Comparison of ENCODE assay signal across 8 cellular contexts in the genomic region with DNA sequence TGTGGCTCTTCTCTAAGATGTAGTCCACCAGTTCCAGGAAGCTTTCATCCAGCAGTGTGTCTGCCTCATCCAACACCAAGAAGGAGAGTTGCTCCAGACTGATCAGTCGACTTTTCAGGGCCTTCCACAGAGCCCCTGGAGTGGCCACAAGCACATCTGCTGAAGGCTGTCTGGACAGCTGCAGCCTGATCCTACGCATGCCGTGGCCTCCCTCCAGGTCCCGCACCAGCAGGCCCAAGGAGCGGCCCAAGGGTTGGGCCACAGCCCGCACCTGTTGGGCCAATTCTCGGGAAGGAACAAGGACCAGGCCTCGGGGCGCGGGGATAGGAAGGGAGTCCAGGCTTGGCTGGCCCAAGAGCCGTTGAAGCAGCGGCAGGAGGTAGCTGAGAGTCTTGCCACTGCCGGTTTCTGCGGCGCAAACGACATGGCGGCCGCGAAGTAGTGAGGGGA. TPM values are rescaled to one million over a fixed set of nuclear protein-coding genes. Genes with fewer than 3 reads are reported as not detected.
DNase-seq lines count a peak whose midpoint lies in the region; ATAC-seq and TF ChIP-seq lines count a peak whose summit lies in the region.

No MANE protein-coding gene starts in this region.

- peak; percentile 8 for ATAC-seq in HG02678 (IDR thresholded peaks at IDR 0.05; ENCODE audit: unreplicated experiment)
- peak in 1 of 2 donors; percentile 3 for ATAC-seq in activated T-cell treated with anti-CD3 and anti-CD28 coated beads, Interleukin-2, amount 50 U/mL, for 72 hours (replicated peaks in 1 of 2)
- peak in 1 of 2 donors; percentile 2 for ATAC-seq in stimulated activated naive B cell treated with anti-CD40 and anti-IgM and Interleukin-4, amounts not matched to agents 10 μg/mL and 1 μg/mL and 100 μg/mL, for 72 hours (replicated peaks)

- no peaks in the 10 kb centered on the region for H3K9me3 ChIP-seq in BE2C

- no peak for DNase-seq in BE2C
- no peak for DNase-seq in activated T-cell treated with anti-CD3 and anti-CD28 coated beads, Interleukin-2, amount 50 U/mL, for 72 hours
- DNase-seq in stimulated activated naive B cell treated with anti-CD40 and anti-IgM and Interleukin-4, amounts not matched to agents 10 μg/mL and 1 μg/mL and 100 μg/mL, for 72 hours = no peak
- no peak for DNase-seq in NCI-H526 (lab: John Stamatoyannopoulos, UW)
- DNase-seq in Kasumi-1 (lab: John Stamatoyannopoulos, UW) = no peak
- DNase-seq in GM20000 (ENCODE audit: low spot score) = no peak

- H3K4me3 Mint-ChIP-seq in activated T-cell treated with anti-CD3 and anti-CD28 coated beads, Interleukin-2, amount 50 U/mL, for 72 hours = peak overlapping the region; percentile 99
- H3K4me3 Mint-ChIP-seq in stimulated activated naive B cell treated with anti-CD40 and anti-IgM and Interleukin-4, amounts not matched to agents 10 μg/mL and 1 μg/mL and 100 μg/mL, for 72 hours = peak overlapping the region; percentile 85 to 95

- peak overlapping the region; percentile 89 for H3K27ac Mint-ChIP-seq in activated T-cell treated with anti-CD3 and anti-CD28 coated beads, Interleukin-2, amount 50 U/mL, for 72 hours
- peak overlapping the region; percentile 97 for H3K27ac Mint-ChIP-seq in stimulated activated naive B cell treated with anti-CD40 and anti-IgM and Interleukin-4, amounts not matched to agents 10 μg/mL and 1 μg/mL and 100 μg/mL, for 72 hours

- no peaks in the 10 kb centered on the region for H3K27me3 ChIP-seq in BE2C

- peaks cover 37% of the 10 kb centered on the region for H3K4me1 Mint-ChIP-seq in activated T-cell treated with anti-CD3 and anti-CD28 coated beads, Interleukin-2, amount 50 U/mL, for 72 hours (ENCODE audit: low read depth)
- H3K4me1 Mint-ChIP-seq in stimulated activated naive B cell treated with anti-CD40 and anti-IgM and Interleukin-4, amounts not matched to agents 10 μg/mL and 1 μg/mL and 100 μg/mL, for 72 hours = peaks cover 10 to 30% of the 10 kb centered on the region in 2 donors

- no peak for TF ChIP-seq CTCF in BE2C (IDR thresholded peaks at IDR 0.05; ENCODE audit: low read depth, low read length)
- no peak for TF ChIP-seq CTCF in GM20000 (IDR thresholded peaks at IDR 0.05; ENCODE audit: extremely low read depth, missing control alignments)

- peaks cover 3 to 6% of the 10 kb centered on the region in 2 donors for H3K36me3 Mint-ChIP-seq in activated T-cell treated with anti-CD3 and anti-CD28 coated beads, Interleukin-2, amount 50 U/mL, for 72 hours (ENCODE audit: insufficient read depth in 2 of 2)
- peaks cover 18 to 21% of the 10 kb centered on the region in 2 donors for H3K36me3 Mint-ChIP-seq in stimulated activated naive B cell treated with anti-CD40 and anti-IgM and Interleukin-4, amounts not matched to agents 10 μg/mL and 1 μg/mL and 100 μg/mL, for 72 hours

- H3K4me3 ChIP-seq in BE2C (ENCODE audit: low read depth, low read length) = peak overlapping the region; percentile 95
- H3K4me3 ChIP-seq in iPS-11a (ENCODE audit: low read depth, low read length) = peak overlapping the region; percentile 97

- no peaks in the 10 kb centered on the region for H3K9me3 Mint-ChIP-seq in activated T-cell treated with anti-CD3 and anti-CD28 coated beads, Interleukin-2, amount 50 U/mL, for 72 hours
- H3K9me3 Mint-ChIP-seq in stimulated activated naive B cell treated with anti-CD40 and anti-IgM and Interleukin-4, amounts not matched to agents 10 μg/mL and 1 μg/mL and 100 μg/mL, for 72 hours = no peaks in the 10 kb centered on the region

- no peaks in the 10 kb centered on the region for H3K4me1 ChIP-seq in BE2C

- peaks cover 13% of the 10 kb centered on the region for H3K36me3 ChIP-seq in BE2C

- no peaks in the 10 kb centered on the region for H3K27me3 Mint-ChIP-seq in activated T-cell treated with anti-CD3 and anti-CD28 coated beads, Interleukin-2, amount 50 U/mL, for 72 hours (ENCODE audit: low read depth)
- H3K27me3 Mint-ChIP-seq in stimulated activated naive B cell treated with anti-CD40 and anti-IgM and Interleukin-4, amounts not matched to agents 10 μg/mL and 1 μg/mL and 100 μg/mL, for 72 hours = no peaks in the 10 kb centered on the region

RNA-seq across cellular contexts. Expression of a gene that starts 0.7 kb away (rescaled TPM):
- 43.8 TPM for polyA plus RNA-seq in BE2C (2012; ENCODE audit: insufficient read depth, insufficient read length, low read depth)
- 10 to 100 TPM; 12.6 to 13.4 TPM for total RNA-seq in activated T-cell treated with anti-CD3 and anti-CD28 coated beads, Interleukin-2, amount 50 U/mL, for 72 hours

RNA-seq across cellular contexts. Expression of a gene that starts 0.8 kb away (rescaled TPM):
- 9.8 TPM for polyA plus RNA-seq in BE2C (2012; ENCODE audit: insufficient read depth, insufficient read length, low read depth)
- total RNA-seq in activated T-cell treated with anti-CD3 and anti-CD28 coated beads, Interleukin-2, amount 50 U/mL, for 72 hours = 10 to 100 TPM; 21.4 to 22.4 TPM

RNA-seq across cellular contexts. Expression of a gene that starts 6.6 kb away (rescaled TPM):
- polyA plus RNA-seq in BE2C (2012; ENCODE audit: insufficient read depth, insufficient read length, low read depth) = 0.49 TPM
- not detected for total RNA-seq in activated T-cell treated with anti-CD3 and anti-CD28 coated beads, Interleukin-2, amount 50 U/mL, for 72 hours

RNA-seq across cellular contexts. Expression of a gene that starts 23.0 kb away (rescaled TPM):
- polyA plus RNA-seq in BE2C (2012; ENCODE audit: insufficient read depth, insufficient read length, low read depth) = not detected
- 10 to 100 TPM; 11.4 to 11.6 TPM for total RNA-seq in activated T-cell treated with anti-CD3 and anti-CD28 coated beads, Interleukin-2, amount 50 U/mL, for 72 hours

RNA-seq across cellular contexts. Expression of a gene that starts 42.0 kb away (rescaled TPM):
- polyA plus RNA-seq in BE2C (2012; ENCODE audit: insufficient read depth, insufficient read length, low read depth) = not detected
- under 1 TPM; 0.12 to 0.16 TPM for total RNA-seq in activated T-cell treated with anti-CD3 and anti-CD28 coated beads, Interleukin-2, amount 50 U/mL, for 72 hours
